ENCODE assay signal across 8 cellular contexts in the genomic region with DNA sequence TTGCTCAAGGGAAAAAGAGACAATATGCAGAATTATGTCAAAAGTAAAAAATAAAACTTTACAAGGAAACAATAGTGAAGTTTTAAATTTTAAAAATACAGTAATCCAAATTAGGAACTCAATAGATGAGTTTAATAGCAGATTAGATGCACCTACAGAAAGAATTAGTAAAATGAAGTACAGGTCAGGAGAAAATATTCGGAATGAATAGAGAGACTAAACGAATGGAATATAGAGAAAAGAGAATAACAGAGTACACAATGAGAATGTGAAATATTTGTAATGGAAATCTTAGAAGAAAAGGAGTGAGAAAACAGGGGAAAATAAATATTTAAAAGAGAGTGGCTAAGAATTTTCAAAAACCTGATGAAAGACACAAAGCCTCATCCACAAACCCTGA.
"Had no signal": no experiment of that assay in that cellular context is flagged by ENCODE, and none has a peak within 500 bp of the region (broad histone marks: within the 10 kb centered on the region; RNA-seq: fewer than 3 reads in every experiment).

No MANE protein-coding gene starts in this region.

- H3K4me2 ChIP-seq: KMS-11 had no signal

- FAIRE-seq: HepG2, HTR-8/SVneo, K562 had no signal

- DNase-seq: IMR-90, KBM-7, KG1 had no signal

- H3K4me3 ChIP-seq: K562 had no signal

- H3K27ac ChIP-seq: HL-60, KMS-11 had no signal

- ATAC-seq: HepG2, K562 had no signal

- H3K9ac ChIP-seq: KMS-11 had no signal
